8 cellular contexts compared by ENCODE assay signal in genomic region chr11:130118636-130119387, GRCh38. TPM values are rescaled to one million over a fixed set of nuclear protein-coding genes. Genes with fewer than 3 reads are reported as not detected.
A peak's percentile ranks its signal among the peaks of the same experiment; 100 is the strongest.
DNase-seq lines count a peak whose midpoint lies in the region; ATAC-seq, FAIRE-seq and TF ChIP-seq lines count a peak whose summit lies in the region.

No MANE protein-coding gene starts in this region.

- peaks cover 10% of the 10 kb centered on the region for H3K4me1 ChIP-seq in psoas muscle

- H3K27ac ChIP-seq in psoas muscle, result no peak overlapping the region

- no peak overlapping the region for H3K4me3 ChIP-seq in psoas muscle

- no peak for TF ChIP-seq CTCF in psoas muscle (IDR thresholded peaks at IDR 0.05)

- no peaks in the 10 kb centered on the region for H3K27me3 ChIP-seq in psoas muscle (ENCODE audit: insufficient read depth in 3 of 3, low read length in 2 of 3)

- H3K9me3 ChIP-seq in psoas muscle, result no peaks in the 10 kb centered on the region

- ATAC-seq in GM21423 (IDR thresholded peaks at IDR 0.05; ENCODE audit: unreplicated experiment) (peak; percentile 69), HG03571 (IDR thresholded peaks at IDR 0.05; ENCODE audit: unreplicated experiment) (peak; percentile 66), psoas muscle (no peak), HG03521 (IDR thresholded peaks at IDR 0.05; ENCODE audit: unreplicated experiment) (no peak)

- H3K36me3 ChIP-seq in psoas muscle (ENCODE audit: insufficient read depth in 1 of 2, low read depth in 1 of 2), result peaks cover 6 to 21% of the 10 kb centered on the region in 2 donors

- FAIRE-seq in GM12892 (lab: Jason Lieb, UNC), result peak; percentile 77

- WGBS in psoas muscle, 3 donors, result 86 to 94% (median 92%) methylated on average over 9 of the region's 9 CpGs

- TF ChIP-seq POLR2A in GM12892 (IDR thresholded peaks at IDR 0.05; ENCODE audit: low read depth, low read length), result no peak

- intact Hi-C loops in psoas muscle (cut with DNase I), result no loop called here

- peak; percentile 24 for DNase-seq in GM12892 (ENCODE audit: insufficient read length)
- peak; percentile 48 for DNase-seq in central memory CD4-positive, alpha-beta T cell
- DNase-seq in NCI-H2029 (lab: John Stamatoyannopoulos, UW), result no peak
- DNase-seq in hippocampal formation (lab: John Stamatoyannopoulos, UW), result no peak
- DNase-seq in psoas muscle, result no peak

RNA-seq across cellular contexts. Expression of gene ST14, which starts 40.8 kb away (rescaled TPM):
- 0.34 TPM for polyA plus RNA-seq in GM12892 (2012; ENCODE audit: missing spikeins)
- total RNA-seq in psoas muscle, result under 1 TPM; 0.51 to 0.77 (median 0.55) TPM
- polyA plus RNA-seq in psoas muscle, result under 1 TPM; 0.22 to 0.44 (median 0.25) TPM

RNA-seq across cellular contexts. Expression of gene APLP2, which starts 49.1 kb away (rescaled TPM):
- polyA plus RNA-seq in GM12892 (2012; ENCODE audit: missing spikeins), result 10.4 TPM
- total RNA-seq in psoas muscle, result 10 to 100 TPM; 59.4 to 85.9 (median 65.3) TPM
- 10 to 100 TPM; 37.8 to 96.7 (median 73.8) TPM for polyA plus RNA-seq in psoas muscle

Comparison
In these comparisons a context has a peak if more than half of its experiments do, and no peak if none do; other contexts are left out.
1. DNase-seq: peak in GM12892 (single experiment) and central memory CD4-positive, alpha-beta T cell (single experiment); none in NCI-H2029 (single experiment), hippocampal formation (0 of 2) and psoas muscle (0 of 2).
2. ATAC-seq: peak in GM21423 (single experiment) and HG03571 (single experiment); none in psoas muscle (0 of 4) and HG03521 (single experiment).